ENCODE assay signal across 24 cellular contexts in genomic region chr3:40550168-40550567, GRCh38. TPM values are rescaled to one million over a fixed set of nuclear protein-coding genes. Genes with fewer than 3 reads are reported as not detected.
DNase-seq lines count a peak whose midpoint lies in the region; ATAC-seq and TF ChIP-seq lines count a peak whose summit lies in the region.
"Had no signal": no experiment of that assay in that cellular context is flagged by ENCODE, and none has a peak within 500 bp of the region (broad histone marks: within the 10 kb centered on the region; RNA-seq: fewer than 3 reads in every experiment).

No MANE protein-coding gene starts in this region.

- no peaks in the 10 kb centered on the region for H3K4me1 ChIP-seq in adipocyte (ENCODE audit: control insufficient read depth, insufficient read depth, low read length)
- H3K4me1 ChIP-seq: Caco-2, HAP-1 had no signal

- H3K36me3 ChIP-seq in adipocyte (ENCODE audit: control insufficient read depth, insufficient read depth, low read length, severe bottlenecking), result no peaks in the 10 kb centered on the region
- H3K36me3 ChIP-seq: HAP-1 had no signal

- TF ChIP-seq CTCF in AG10803 (conservative IDR thresholded peaks at IDR 0.05; ENCODE audit: low read length), result no peak
- no peak for TF ChIP-seq CTCF in fibroblast of mammary gland (conservative IDR thresholded peaks at IDR 0.05; ENCODE audit: control insufficient read depth, insufficient read depth, low read depth, low read length)

- DNase-seq in AG10803 (ENCODE audit: low read depth) (peak; percentile 19), adipocyte (ENCODE audit: low read depth) (peak; percentile 18), fibroblast of mammary gland (ENCODE audit: low read depth) (peak; percentile 20), skeletal muscle cell (ENCODE audit: low read depth) (peak; percentile 22), SIG-M5 treated with dmso at 0.1 percent for 504 hours (lab: John Stamatoyannopoulos, UW; ENCODE audit: unreplicated experiment) (no peak), occipital lobe (lab: John Stamatoyannopoulos, UW) (no peak)
- DNase-seq: C1 segment of cervical spinal cord; Caco-2; CD8-positive, alpha-beta T cell; EL; GDM1; GOT3; HFFc6; NCI-H1092; NCI-H1417 treated with DMSO at 0.1 percent for 48 hours; NCI-H1694 treated with DMSO at 0.1 percent for 48 hours; NCI-H2081; NCI-H2227 treated with DMSO at 0.1 percent for 48 hours; NCI-H526 treated with DMSO at 0.1 percent for 48 hours; Right ventricle myocardium superior; RPMI8226 had no signal

- no peak for ATAC-seq in SK-N-SH treated with all-trans-retinoic acid at 6 μM for 48 hours
- ATAC-seq: CD8-positive, alpha-beta T cell; GM12878 had no signal

- peaks cover 4% of the 10 kb centered on the region for H3K9me3 ChIP-seq in adipocyte (ENCODE audit: control insufficient read depth, low read length)
- H3K9me3 ChIP-seq: Caco-2, HAP-1 had no signal

- no peak overlapping the region for H3K4me3 ChIP-seq in AG10803 (ENCODE audit: low read length)
- no peak overlapping the region for H3K4me3 ChIP-seq in adipocyte (ENCODE audit: low read length)
- no peak overlapping the region for H3K4me3 ChIP-seq in fibroblast of mammary gland (ENCODE audit: control insufficient read depth, low read depth, low read length)
- H3K4me3 ChIP-seq in skeletal muscle cell (ENCODE audit: low read depth, low read length), result no peak overlapping the region
- H3K4me3 ChIP-seq: GM12878, HAP-1 had no signal

- H3K27me3 ChIP-seq in adipocyte (replicated peaks; ENCODE audit: control insufficient read depth, insufficient read depth, low read length), result no peaks in the 10 kb centered on the region

- H3K9ac ChIP-seq in adipocyte (ENCODE audit: low read length), result no peak overlapping the region

TF ChIP-seq in SK-N-SH treated with all-trans-retinoic acid at 6 μM for 48 hours, 23 proteins besides CTCF, POLR2A, EP300 and RAD21:
- TF ChIP-seq ZNF565 (CRISPR knock-in tag; conservative IDR thresholded peaks at IDR 0.05; ENCODE audit: low read depth), result no peak
- TF ChIP-seq GLIS3 (CRISPR knock-in tag; IDR thresholded peaks at IDR 0.05), result no peak
- no peak for TF ChIP-seq ESRRG (CRISPR knock-in tag; IDR thresholded peaks at IDR 0.05)
- no peak for TF ChIP-seq POU6F1 (CRISPR knock-in tag; IDR thresholded peaks at IDR 0.05; ENCODE audit: borderline replicate concordance, low read depth)
- TF ChIP-seq BACH2 (CRISPR knock-in tag; IDR thresholded peaks at IDR 0.05; ENCODE audit: borderline replicate concordance), result no peak
- no peak for TF ChIP-seq TOX (CRISPR knock-in tag; IDR thresholded peaks at IDR 0.05; ENCODE audit: borderline replicate concordance)
- no peak for TF ChIP-seq ISL1 (CRISPR knock-in tag; IDR thresholded peaks at IDR 0.05)
- TF ChIP-seq ZFP30 (CRISPR knock-in tag; IDR thresholded peaks at IDR 0.05), result no peak
- no peak for TF ChIP-seq CSRNP3 (CRISPR knock-in tag; IDR thresholded peaks at IDR 0.05)
- no peak for TF ChIP-seq TSHZ2 (CRISPR knock-in tag; IDR thresholded peaks at IDR 0.05)
- no peak for TF ChIP-seq ZNF70 (CRISPR knock-in tag; IDR thresholded peaks at IDR 0.05)
- no peak for TF ChIP-seq PATZ1 (CRISPR knock-in tag; IDR thresholded peaks at IDR 0.05; ENCODE audit: borderline replicate concordance)
- TF ChIP-seq TCF4 (CRISPR knock-in tag; IDR thresholded peaks at IDR 0.05; ENCODE audit: borderline replicate concordance), result no peak
- TF ChIP-seq OSR1 (CRISPR knock-in tag; IDR thresholded peaks at IDR 0.05), result no peak
- no peak for TF ChIP-seq SNAI2 (CRISPR knock-in tag; IDR thresholded peaks at IDR 0.05)
- no peak for TF ChIP-seq CSDC2 (CRISPR knock-in tag; IDR thresholded peaks at IDR 0.05)
- TF ChIP-seq CREB5 (CRISPR knock-in tag; IDR thresholded peaks at IDR 0.05; ENCODE audit: low read depth), result no peak
- no peak for TF ChIP-seq ZC3H10 (CRISPR knock-in tag; IDR thresholded peaks at IDR 0.05)

RNA-seq across cellular contexts. Expression of gene ZNF621, which starts 25.4 kb away (rescaled TPM):
- 10.9 TPM for total RNA-seq in occipital lobe

RNA-seq across cellular contexts. Expression of gene ZNF620, which starts 44.3 kb away (rescaled TPM):
- total RNA-seq in occipital lobe, result 13.6 TPM

Comparison
In these comparisons a context has a peak if more than half of its experiments do, and no peak if none do; other contexts are left out.
1. DNase-seq: peak in AG10803 (single experiment), adipocyte (single experiment), fibroblast of mammary gland (single experiment) and skeletal muscle cell (single experiment); none in SIG-M5 treated with dmso at 0.1 percent for 504 hours (single experiment) and occipital lobe (single experiment).